Comparison of ENCODE assay signal across 1 cellular context in the genomic region with DNA sequence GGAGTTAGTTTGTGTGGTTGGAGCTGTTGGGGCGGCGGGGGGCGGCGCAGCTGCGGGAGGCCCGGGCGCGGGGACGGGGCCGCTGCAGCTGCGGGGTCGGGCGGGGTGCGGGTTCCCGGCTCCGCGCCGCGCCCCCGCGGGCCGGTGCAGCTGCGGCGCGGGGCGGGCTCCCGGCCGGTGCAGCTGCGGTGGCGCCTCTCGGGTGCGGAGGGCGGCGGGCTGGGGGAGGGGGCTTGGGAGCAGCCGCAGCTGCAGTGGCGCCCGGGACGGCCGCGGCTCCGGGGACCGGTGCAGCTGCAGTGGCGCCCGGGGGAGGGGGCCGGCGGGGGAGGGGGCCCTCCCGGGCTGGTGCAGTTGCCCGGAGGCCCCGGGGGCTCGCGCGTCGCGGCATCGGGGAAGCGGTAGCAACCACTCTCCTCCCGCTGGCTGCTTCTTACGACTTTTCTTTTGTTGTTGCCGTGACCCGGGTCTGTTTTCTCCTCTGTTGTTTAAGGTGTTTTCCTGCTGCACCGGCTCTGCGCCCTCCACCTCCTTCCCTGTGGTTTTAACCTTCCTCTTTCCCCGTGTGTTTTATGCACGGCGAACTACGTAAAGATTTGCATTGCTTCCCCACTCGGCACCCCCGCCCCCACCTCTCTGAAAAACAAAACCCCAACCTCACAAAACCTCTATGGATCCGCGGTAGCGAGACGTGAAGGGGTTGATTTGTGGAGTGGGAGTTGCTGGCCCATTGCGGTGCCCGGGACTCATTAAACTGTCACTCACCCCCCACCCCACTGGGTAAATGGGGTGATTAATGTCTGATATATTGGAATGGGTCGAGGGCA.
TF ChIP-seq lines count a peak whose summit lies in the region.

No MANE protein-coding gene starts in this region.

TF ChIP-seq in K562, 482 proteins besides CTCF, POLR2A, EP300 and RAD21 (continued from another document):
- TF ChIP-seq, protein P1, sequence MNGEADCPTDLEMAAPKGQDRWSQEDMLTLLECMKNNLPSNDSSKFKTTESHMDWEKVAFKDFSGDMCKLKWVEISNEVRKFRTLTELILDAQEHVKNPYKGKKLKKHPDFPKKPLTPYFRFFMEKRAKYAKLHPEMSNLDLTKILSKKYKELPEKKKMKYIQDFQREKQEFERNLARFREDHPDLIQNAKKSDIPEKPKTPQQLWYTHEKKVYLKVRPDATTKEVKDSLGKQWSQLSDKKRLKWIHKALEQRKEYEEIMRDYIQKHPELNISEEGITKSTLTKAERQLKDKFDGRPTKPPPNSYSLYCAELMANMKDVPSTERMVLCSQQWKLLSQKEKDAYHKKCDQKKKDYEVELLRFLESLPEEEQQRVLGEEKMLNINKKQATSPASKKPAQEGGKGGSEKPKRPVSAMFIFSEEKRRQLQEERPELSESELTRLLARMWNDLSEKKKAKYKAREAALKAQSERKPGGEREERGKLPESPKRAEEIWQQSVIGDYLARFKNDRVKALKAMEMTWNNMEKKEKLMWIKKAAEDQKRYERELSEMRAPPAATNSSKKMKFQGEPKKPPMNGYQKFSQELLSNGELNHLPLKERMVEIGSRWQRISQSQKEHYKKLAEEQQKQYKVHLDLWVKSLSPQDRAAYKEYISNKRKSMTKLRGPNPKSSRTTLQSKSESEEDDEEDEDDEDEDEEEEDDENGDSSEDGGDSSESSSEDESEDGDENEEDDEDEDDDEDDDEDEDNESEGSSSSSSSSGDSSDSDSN (IDR thresholded peaks at IDR 0.05; ENCODE audit: borderline replicate concordance in 1 of 2, low read depth in 2 of 2, low read length in 2 of 2), result 0 out of 4 replicates have a peak, but pooled peaks of 1 of the 2 experiments have one; percentile 3
- TF ChIP-seq SRF (CRISPR knock-in tag; IDR thresholded peaks at IDR 0.05), result no peak
- TF ChIP-seq, protein P2, sequence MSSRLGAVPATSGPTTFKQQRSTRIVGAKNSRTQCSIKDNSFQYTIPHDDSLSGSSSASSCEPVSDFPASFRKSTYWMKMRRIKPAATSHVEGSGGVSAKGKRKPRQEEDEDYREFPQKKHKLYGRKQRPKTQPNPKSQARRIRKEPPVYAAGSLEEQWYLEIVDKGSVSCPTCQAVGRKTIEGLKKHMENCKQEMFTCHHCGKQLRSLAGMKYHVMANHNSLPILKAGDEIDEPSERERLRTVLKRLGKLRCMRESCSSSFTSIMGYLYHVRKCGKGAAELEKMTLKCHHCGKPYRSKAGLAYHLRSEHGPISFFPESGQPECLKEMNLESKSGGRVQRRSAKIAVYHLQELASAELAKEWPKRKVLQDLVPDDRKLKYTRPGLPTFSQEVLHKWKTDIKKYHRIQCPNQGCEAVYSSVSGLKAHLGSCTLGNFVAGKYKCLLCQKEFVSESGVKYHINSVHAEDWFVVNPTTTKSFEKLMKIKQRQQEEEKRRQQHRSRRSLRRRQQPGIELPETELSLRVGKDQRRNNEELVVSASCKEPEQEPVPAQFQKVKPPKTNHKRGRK (tag; IDR thresholded peaks at IDR 0.05), result 0 out of 2 replicates have a peak, but pooled peaks have one; percentile 29
- TF ChIP-seq ZNF23 (CRISPR knock-in tag; IDR thresholded peaks at IDR 0.05), result no peak
- TF ChIP-seq PBX2 (CRISPR knock-in tag; IDR thresholded peaks at IDR 0.05; ENCODE audit: low read depth), result no peak
- peak; percentile 56; the same call in 1 of the 2 replicates for TF ChIP-seq PBX2 (tag; conservative IDR thresholded peaks at IDR 0.05; ENCODE audit: low read depth)
- TF ChIP-seq TCF7 (IDR thresholded peaks at IDR 0.05; ENCODE audit: borderline replicate concordance), result no peak
- 0 out of 2 replicates have a peak, but pooled peaks have one; percentile 16 for TF ChIP-seq BCOR (IDR thresholded peaks at IDR 0.05)
- no peak for TF ChIP-seq TAF7 (tag; IDR thresholded peaks at IDR 0.05)
- no peak for TF ChIP-seq FOS (IDR thresholded peaks at IDR 0.05; ENCODE audit: extremely low read depth, insufficient read length)
- TF ChIP-seq PHF8 (IDR thresholded peaks at IDR 0.05; ENCODE audit: borderline replicate concordance, low read length), result peak; percentile 10; the same call in 1 of the 2 replicates
- TF ChIP-seq MEIS2 (IDR thresholded peaks at IDR 0.05; ENCODE audit: partially characterized antibody), result peak; percentile 53
- 0 out of 2 replicates have a peak, but pooled peaks have one; percentile 26 for TF ChIP-seq BMI1 (IDR thresholded peaks at IDR 0.05; ENCODE audit: low read length)
- 0 out of 2 replicates have a peak, but pooled peaks have one; percentile 21 for TF ChIP-seq ZNF766 (CRISPR knock-in tag; conservative IDR thresholded peaks at IDR 0.05)
- TF ChIP-seq MAZ (CRISPR knock-in tag; conservative IDR thresholded peaks at IDR 0.05 in 1 of 2, IDR thresholded peaks at IDR 0.05 in 1 of 2), result 0 out of 4 replicates have a peak, but pooled peaks of 1 of the 2 experiments have one; percentile 19
